In the genomic region with DNA sequence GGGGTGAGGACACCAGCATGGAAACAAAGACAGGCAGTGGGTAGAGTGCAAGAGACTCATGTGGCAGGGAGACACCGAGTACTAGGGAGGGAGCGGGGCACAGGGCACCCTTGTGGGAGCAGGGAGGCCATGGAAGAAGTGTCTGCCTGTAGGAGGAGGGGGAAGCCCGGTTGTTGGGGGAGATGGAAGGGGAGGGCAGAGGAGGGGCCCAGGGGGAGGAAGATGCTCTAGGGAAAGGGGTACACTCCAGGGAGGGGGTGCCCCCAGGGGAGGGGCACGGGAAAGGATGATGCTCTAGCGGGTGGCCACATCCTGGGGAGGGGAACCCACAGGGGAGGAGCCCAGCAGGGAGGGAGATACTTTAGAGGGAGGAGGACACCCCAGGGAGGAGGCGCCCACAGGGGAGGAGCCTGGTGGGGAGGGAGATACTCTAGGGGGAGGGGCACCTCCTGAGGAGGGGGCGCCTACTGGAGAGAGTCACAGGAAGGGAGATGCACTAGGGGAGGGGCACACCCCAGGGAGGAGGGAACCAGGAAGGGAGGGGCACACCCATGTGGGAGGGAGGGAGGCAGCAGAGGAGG, we compare ENCODE assay signal across 9 cellular contexts. TPM values are rescaled to one million over a fixed set of nuclear protein-coding genes. Genes with fewer than 3 reads are reported as not detected.
A peak's percentile ranks its signal among the peaks of the same experiment; 100 is the strongest.
DNase-seq lines count a peak whose midpoint lies in the region; ATAC-seq lines count a peak whose summit lies in the region.
"Had no signal": no experiment of that assay in that cellular context is flagged by ENCODE, and none has a peak within 500 bp of the region (broad histone marks: within the 10 kb centered on the region; RNA-seq: fewer than 3 reads in every experiment).

No MANE protein-coding gene starts in this region.

- peak overlapping the region; percentile 33 for H3K4me3 Mint-ChIP-seq in activated T-cell treated with anti-CD3 and anti-CD28 coated beads, Interleukin-2, amount 50 U/mL, for 4 hours
- peak overlapping the region; percentile 62 to 82 (median 65) for H3K4me3 Mint-ChIP-seq in immature natural killer cell

- no peaks in the 10 kb centered on the region for H3K36me3 Mint-ChIP-seq in activated T-cell treated with anti-CD3 and anti-CD28 coated beads, Interleukin-2, amount 50 U/mL, for 4 hours (ENCODE audit: insufficient read depth)
- peaks cover 0 to 5% (median 0%) of the 10 kb centered on the region in 3 donors for H3K36me3 Mint-ChIP-seq in immature natural killer cell

- H3K4me1 Mint-ChIP-seq in activated T-cell treated with anti-CD3 and anti-CD28 coated beads, Interleukin-2, amount 50 U/mL, for 4 hours (ENCODE audit: low read depth) = peaks cover 25% of the 10 kb centered on the region
- peaks cover 26 to 28% of the 10 kb centered on the region in 2 donors for H3K4me1 Mint-ChIP-seq in immature natural killer cell

- H3K27me3 Mint-ChIP-seq in activated T-cell treated with anti-CD3 and anti-CD28 coated beads, Interleukin-2, amount 50 U/mL, for 4 hours (ENCODE audit: low read depth) = no peaks in the 10 kb centered on the region
- peaks cover 5 to 10% (median 9%) of the 10 kb centered on the region in 3 donors for H3K27me3 Mint-ChIP-seq in immature natural killer cell (ENCODE audit: low read depth in 3 of 3)

- DNase-seq in NCI-H69 (lab: John Stamatoyannopoulos, UW) = peak; percentile 26
- DNase-seq in activated T-cell treated with anti-CD3 and anti-CD28 coated beads, Interleukin-2, amount 50 U/mL, for 4 hours = peak; percentile 36
- peak; percentile 73 to 82 (median 75) for DNase-seq in immature natural killer cell
- DNase-seq in stimulated activated CD8-positive, alpha-beta memory T cell treated with anti-CD3 and anti-CD28 coated beads, Interleukin-4, amount 100 ng/mL, for 24 hours (ENCODE audit: low read depth) = peak; percentile 22
- no peak for DNase-seq in nucleus accumbens (lab: John Stamatoyannopoulos, UW)
- no peak for DNase-seq in EL
- DNase-seq in kidney glomerular epithelial cell (lab: John Stamatoyannopoulos, UW) = no peak
- DNase-seq: NCI-H526 treated with DMSO at 0.1 percent for 48 hours had no signal

- peaks cover 5% of the 10 kb centered on the region for H3K9me3 Mint-ChIP-seq in activated T-cell treated with anti-CD3 and anti-CD28 coated beads, Interleukin-2, amount 50 U/mL, for 4 hours
- H3K9me3 Mint-ChIP-seq in immature natural killer cell = no peaks in the 10 kb centered on the region

- peak; percentile 48 to 80 for ATAC-seq in activated T-cell treated with anti-CD3 and anti-CD28 coated beads, Interleukin-2, amount 50 U/mL, for 4 hours
- no peak for ATAC-seq in GM21576 (IDR thresholded peaks at IDR 0.05; ENCODE audit: unreplicated experiment)

- H3K27ac Mint-ChIP-seq in immature natural killer cell = peak overlapping the region in 5 of 6 donors; percentile 72 to 95 (median 85)

RNA-seq across cellular contexts. Expression of a gene that starts 24.9 kb away (rescaled TPM):
- total RNA-seq in activated T-cell treated with anti-CD3 and anti-CD28 coated beads, Interleukin-2, amount 50 U/mL, for 4 hours = under 1 TPM in 2 of 3 donors, not detected in 1; 0.18 to 0.37 TPM
- 1 to 10 TPM; 1.3 to 2.1 (median 1.4) TPM for polyA plus RNA-seq in immature natural killer cell

Comparison
In these comparisons a context has a peak if more than half of its experiments do, and no peak if none do; other contexts are left out.
1. DNase-seq: peak in NCI-H69 (single experiment), activated T-cell treated with anti-CD3 and anti-CD28 coated beads, Interleukin-2, amount 50 U/mL, for 4 hours (single experiment), immature natural killer cell (3 of 3) and stimulated activated CD8-positive, alpha-beta memory T cell treated with anti-CD3 and anti-CD28 coated beads, Interleukin-4, amount 100 ng/mL, for 24 hours (single experiment); none in nucleus accumbens (0 of 56), EL (single experiment) and kidney glomerular epithelial cell (single experiment).